25 cellular contexts compared by ENCODE assay signal in the genomic region with DNA sequence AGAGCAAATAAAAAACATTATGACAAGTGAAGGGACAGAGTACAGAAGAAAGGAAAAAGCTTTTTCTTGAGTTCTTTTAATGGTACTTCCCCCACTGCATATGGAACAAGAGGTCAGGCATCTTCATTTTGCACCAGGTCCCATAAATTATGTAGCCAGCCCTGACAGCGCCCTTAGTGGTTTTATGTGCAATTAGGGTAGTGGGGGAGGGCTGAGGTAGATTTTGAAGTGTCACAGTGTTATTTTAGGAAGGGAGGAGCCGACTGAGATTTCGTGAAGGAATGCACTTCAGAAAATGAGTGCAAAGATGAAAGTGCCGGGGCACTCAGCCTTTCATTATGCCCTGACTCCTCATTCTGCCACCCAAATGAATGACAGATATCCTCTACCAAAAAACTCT. TPM values are rescaled to one million over a fixed set of nuclear protein-coding genes. Genes with fewer than 3 reads are reported as not detected.
DNase-seq lines count a peak whose midpoint lies in the region; ATAC-seq and TF ChIP-seq lines count a peak whose summit lies in the region.
"Had no signal": no experiment of that assay in that cellular context is flagged by ENCODE, and none has a peak within 500 bp of the region (broad histone marks: within the 10 kb centered on the region; RNA-seq: fewer than 3 reads in every experiment).

No MANE protein-coding gene starts in this region.

- H3K27ac ChIP-seq in lung (ENCODE audit: low read depth in 1 of 2, low read length in 1 of 2) (no peak overlapping the region), caudate nucleus (ENCODE audit: low read depth, low read length) (no peak overlapping the region)
- H3K27ac ChIP-seq: body of pancreas, coronary artery, foreskin keratinocyte, pancreas, skin epidermis, VCaP had no signal

- H3K4me1 Mint-ChIP-seq in type B pancreatic cell (ENCODE audit: unreplicated experiment): peaks cover 11% of the 10 kb centered on the region
- H3K4me1 Mint-ChIP-seq: activated naive CD4-positive, alpha-beta T cell treated with anti-CD3 and anti-CD28 coated beads, Interleukin-2, amount 10 ng/mL, durations not matched to agents 7 days and 5 days had no signal

- H3K4me1 ChIP-seq in lung (ENCODE audit: control insufficient read depth in 2 of 2, insufficient read depth in 2 of 2, low read length in 2 of 2): no peaks in the 10 kb centered on the region
- H3K4me1 ChIP-seq: BE2C, body of pancreas, pancreas had no signal

- no peaks in the 10 kb centered on the region for H3K36me3 ChIP-seq in lung (ENCODE audit: control insufficient read depth in 2 of 2, insufficient read depth in 2 of 2, low read length in 2 of 2)
- H3K36me3 ChIP-seq: BE2C, pancreas had no signal

- CTCF ChIA-PET in HEK293T (lab: Yijun Ruan, JAX): no interaction called here

- H3K9me3 ChIP-seq in lung (ENCODE audit: control insufficient read depth in 2 of 2, insufficient read depth in 1 of 2, low read length in 1 of 2): no peaks in the 10 kb centered on the region
- H3K9me3 ChIP-seq: BE2C, body of pancreas, pancreas had no signal

- TF ChIP-seq CTCF in lung (IDR thresholded peaks at IDR 0.05; ENCODE audit: control extremely low read depth, extremely low read depth) (no peak), type B pancreatic cell (conservative IDR thresholded peaks at IDR 0.05) (no peak)

- H3K9me3 Mint-ChIP-seq in type B pancreatic cell: no peaks in the 10 kb centered on the region

- POLR2A ChIA-PET in HEK293T (lab: Yijun Ruan, JAX): no interaction called here

- WGBS in lung, 2 donors: 23 to 40% methylated on average over 4 of the region's 4 CpGs

- no peaks in the 10 kb centered on the region for H3K27me3 ChIP-seq in lung (ENCODE audit: control insufficient read depth, insufficient read depth)
- H3K27me3 ChIP-seq: BE2C, body of pancreas, foreskin keratinocyte, pancreas had no signal

- H3K4me3 ChIP-seq in lung: no peak overlapping the region
- H3K4me3 ChIP-seq: body of pancreas, coronary artery, GM12878, pancreas, skin epidermis had no signal

- DNase-seq in HEK293T (ENCODE audit: extremely low spot score) (peak; percentile 52), RPMI7951 (ENCODE audit: low read depth) (peak; percentile 52), lung (ENCODE audit: low spot score) (peak; percentile 32), type B pancreatic cell (ENCODE audit: extremely low spot score, unreplicated experiment) (no peak), caudate nucleus (lab: John Stamatoyannopoulos, UW) (no peak)
- no peak for DNase-seq in stimulated activated CD4-positive, alpha-beta T cell treated with anti-CD3 and anti-CD28 coated beads, Interleukin-12 subunit alpha, Interleukin-12 subunit beta, amount 100 ng/mL, for 4 hours
- DNase-seq: activated naive CD4-positive, alpha-beta T cell treated with anti-CD3 and anti-CD28 coated beads, Interleukin-2, amount 10 ng/mL, durations not matched to agents 7 days and 5 days; activated T-cell treated with anti-CD3 and anti-CD28 coated beads for 4 hours; BE2C; body of pancreas; Calu3; left colon; MM.1S; NCI-H2029 treated with DMSO at 0.1 percent for 48 hours; NCI-H510A; pancreas; stimulated activated CD4-positive, alpha-beta T cell treated with anti-CD3 and anti-CD28 coated beads, Interleukin-4, amount 100 ng/mL, for 4 hours had no signal

- no peaks in the 10 kb centered on the region for H3K36me3 Mint-ChIP-seq in type B pancreatic cell
- H3K36me3 Mint-ChIP-seq: activated naive CD4-positive, alpha-beta T cell treated with anti-CD3 and anti-CD28 coated beads, Interleukin-2, amount 10 ng/mL, durations not matched to agents 7 days and 5 days had no signal

- peak overlapping the region; percentile 31 for H3K27ac Mint-ChIP-seq in type B pancreatic cell
- H3K27ac Mint-ChIP-seq: activated naive CD4-positive, alpha-beta T cell treated with anti-CD3 and anti-CD28 coated beads, Interleukin-2, amount 10 ng/mL, durations not matched to agents 7 days and 5 days had no signal

- peak; percentile 19 for ATAC-seq in lung (ENCODE audit: insufficient read depth, low FRiP score)
- no peak for ATAC-seq in GM19452 (IDR thresholded peaks at IDR 0.05; ENCODE audit: unreplicated experiment)
- ATAC-seq: body of pancreas, foreskin keratinocyte, GM12878, left colon, pancreas, Right ventricle myocardium inferior had no signal

- H3K27me3 Mint-ChIP-seq in type B pancreatic cell: no peaks in the 10 kb centered on the region
- H3K27me3 Mint-ChIP-seq: activated naive CD4-positive, alpha-beta T cell treated with anti-CD3 and anti-CD28 coated beads, Interleukin-2, amount 10 ng/mL, durations not matched to agents 7 days and 5 days had no signal

- H3K4me3 Mint-ChIP-seq in type B pancreatic cell: peak overlapping the region; percentile 20
- H3K4me3 Mint-ChIP-seq: activated naive CD4-positive, alpha-beta T cell treated with anti-CD3 and anti-CD28 coated beads, Interleukin-2, amount 10 ng/mL, durations not matched to agents 7 days and 5 days had no signal

TF ChIP-seq in HEK293T, 16 proteins besides CTCF, POLR2A, EP300 and RAD21:
- TF ChIP-seq, protein P1, sequence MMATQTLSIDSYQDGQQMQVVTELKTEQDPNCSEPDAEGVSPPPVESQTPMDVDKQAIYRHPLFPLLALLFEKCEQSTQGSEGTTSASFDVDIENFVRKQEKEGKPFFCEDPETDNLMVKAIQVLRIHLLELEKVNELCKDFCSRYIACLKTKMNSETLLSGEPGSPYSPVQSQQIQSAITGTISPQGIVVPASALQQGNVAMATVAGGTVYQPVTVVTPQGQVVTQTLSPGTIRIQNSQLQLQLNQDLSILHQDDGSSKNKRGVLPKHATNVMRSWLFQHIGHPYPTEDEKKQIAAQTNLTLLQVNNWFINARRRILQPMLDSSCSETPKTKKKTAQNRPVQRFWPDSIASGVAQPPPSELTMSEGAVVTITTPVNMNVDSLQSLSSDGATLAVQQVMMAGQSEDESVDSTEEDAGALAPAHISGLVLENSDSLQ (IDR thresholded peaks at IDR 0.05): peak; percentile 97
- no peak for TF ChIP-seq SP1 (IDR thresholded peaks at IDR 0.05)
- no peak for TF ChIP-seq LEF1 (IDR thresholded peaks at IDR 0.05; ENCODE audit: borderline replicate concordance)
- TF ChIP-seq CTBP1 (IDR thresholded peaks at IDR 0.05; ENCODE audit: borderline replicate concordance): peak; percentile 83
- TF ChIP-seq HDGF (IDR thresholded peaks at IDR 0.05; ENCODE audit: borderline replicate concordance): no peak
- TF ChIP-seq BHLHE40 (IDR thresholded peaks at IDR 0.05; ENCODE audit: borderline replicate concordance): no peak
- no peak for TF ChIP-seq FOXA1 (IDR thresholded peaks at IDR 0.05)
- no peak for TF ChIP-seq SUZ12 (IDR thresholded peaks at IDR 0.05)
- no peak for TF ChIP-seq ZNF384 (IDR thresholded peaks at IDR 0.05)
- peak; percentile 95 for TF ChIP-seq ARNT (IDR thresholded peaks at IDR 0.05)
- TF ChIP-seq NFRKB (IDR thresholded peaks at IDR 0.05): no peak

RNA-seq across cellular contexts. Expression of gene MYO10, which starts 28.7 kb away (rescaled TPM):
- total RNA-seq in RPMI7951 (2014; rRNA removed; shearing (Covaris generic)): 16.5 and 17.2 TPM in 2 replicates
- total RNA-seq in lung: 10 to 100 TPM; 40.6 to 71.5 TPM
- polyA plus RNA-seq in lung: 10 to 100 TPM; 10.6 to 15.9 TPM
- total RNA-seq in type B pancreatic cell (ENCODE audit: low replicate concordance): 33.6 and 52.5 TPM in 2 replicates
- total RNA-seq: T-helper 1 cell treated with Interleukin-12 subunit alpha and Interleukin-12 subunit beta and Interleukin-4 antibody, amounts not matched to agents 30 ng/mL and 1 ng/mL, for 36 hours had no signal

Comparison
In these comparisons a context has a peak if more than half of its experiments do, and no peak if none do; other contexts are left out.
1. DNase-seq: peak in HEK293T (single experiment), RPMI7951 (single experiment) and lung (single experiment); none in type B pancreatic cell (single experiment), stimulated activated CD4-positive, alpha-beta T cell treated with anti-CD3 and anti-CD28 coated beads, Interleukin-12 subunit alpha, Interleukin-12 subunit beta, amount 100 ng/mL, for 4 hours (single experiment) and caudate nucleus (0 of 61).